In genomic region chr1:171472183-171472647, GRCh38 we compare ENCODE assay signal across 24 cellular contexts. TPM values are rescaled to one million over a fixed set of nuclear protein-coding genes. Genes with fewer than 3 reads are reported as not detected.
DNase-seq lines count a peak whose midpoint lies in the region; ATAC-seq and FAIRE-seq lines count a peak whose summit lies in the region.
"Had no signal": no experiment of that assay in that cellular context is flagged by ENCODE, and none has a peak within 500 bp of the region (broad histone marks: within the 10 kb centered on the region; RNA-seq: fewer than 3 reads in every experiment).

No MANE protein-coding gene starts in this region.

- ATAC-seq in GM18517 (IDR thresholded peaks at IDR 0.05; ENCODE audit: unreplicated experiment) = peak; percentile 50
- peak; percentile 75 for ATAC-seq in GM19463 (IDR thresholded peaks at IDR 0.05; ENCODE audit: unreplicated experiment)
- ATAC-seq in HG02981 (IDR thresholded peaks at IDR 0.05; ENCODE audit: unreplicated experiment) = peak; percentile 62
- ATAC-seq: SK-N-SH treated with all-trans-retinoic acid at 6 μM for 48 hours had no signal

- H3K9me3 ChIP-seq in SJCRH30 (replicated peaks) = no peaks in the 10 kb centered on the region; the same call in 1 of the 2 replicates
- H3K9me3 ChIP-seq: left ventricle myocardium inferior, sigmoid colon had no signal

- no peaks in the 10 kb centered on the region for H3K36me3 ChIP-seq in SJCRH30
- H3K36me3 ChIP-seq: left ventricle myocardium inferior, sigmoid colon had no signal

- H3K4me3 ChIP-seq in SJCRH30 = no peak overlapping the region
- H3K4me3 ChIP-seq: left ventricle myocardium inferior, sigmoid colon had no signal

- DNase-seq in RCC 7860 (ENCODE audit: low spot score) (peak; percentile 60), NCI-H2196 (lab: John Stamatoyannopoulos, UW; ENCODE audit: unreplicated experiment) (no peak), SJCRH30 (no peak), NCI-H2171 treated with DMSO at 0.1 percent for 48 hours (lab: John Stamatoyannopoulos, UW) (no peak)
- no peak for DNase-seq in stimulated activated CD4-positive, alpha-beta T cell treated with anti-CD3 and anti-CD28 coated beads, Interleukin-12 subunit alpha, Interleukin-12 subunit beta, amount 100 ng/mL, for 4 hours
- DNase-seq: activated B cell treated with CpG ODN at 0.5 μM for 24 hours; activated CD4-positive, alpha-beta T cell treated with anti-CD3 and anti-CD28 coated beads, Interleukin-2, amount 50 U/mL, for 48 hours; activated naive CD4-positive, alpha-beta T cell; activated T-cell treated with anti-CD3 and anti-CD28 coated beads for 4 hours; amygdala; cortex of kidney; H7; left ventricle myocardium inferior; NCI-H1092 treated with DMSO at 0.1 percent for 48 hours; NCI-H2029 treated with DMSO at 0.1 percent for 48 hours; NCI-H510A treated with DMSO at 0.1 percent for 48 hours; nephron progenitor cell; RPMI8226; sigmoid colon had no signal

- H3K27me3 ChIP-seq in SJCRH30 = no peaks in the 10 kb centered on the region
- H3K27me3 ChIP-seq: sigmoid colon had no signal

- H3K27ac ChIP-seq in SJCRH30 = no peak overlapping the region
- H3K27ac ChIP-seq: C4-2B, left ventricle myocardium inferior, sigmoid colon had no signal

- FAIRE-seq in RCC 7860 (lab: Jason Lieb, UNC) = peak; percentile 93

- no peaks in the 10 kb centered on the region for H3K4me1 ChIP-seq in SJCRH30
- H3K4me1 ChIP-seq: sigmoid colon had no signal

RNA-seq across cellular contexts. Expression of gene PRRC2C, which starts 13.1 kb away (rescaled TPM):
- total RNA-seq in SJCRH30 (2014; rRNA removed; shearing (Covaris generic)) = 90.8 and 94.1 TPM in 2 replicates
